Comparison of ENCODE assay signal across 10 cellular contexts in genomic region chr1:230509281-230509977, GRCh38.
DNase-seq lines count a peak whose midpoint lies in the region; ATAC-seq lines count a peak whose summit lies in the region.
"Had no signal": no experiment of that assay in that cellular context is flagged by ENCODE, and none has a peak within 500 bp of the region (broad histone marks: within the 10 kb centered on the region; RNA-seq: fewer than 3 reads in every experiment).

No MANE protein-coding gene starts in this region.

- no peaks in the 10 kb centered on the region for H3K9me3 Mint-ChIP-seq in activated T-helper 17 cell treated with anti-CD3 and anti-CD28 coated beads, Interleukin-2, amount 50 U/mL, for 72 hours

- peaks cover 9% of the 10 kb centered on the region for H3K4me1 Mint-ChIP-seq in activated T-helper 17 cell treated with anti-CD3 and anti-CD28 coated beads, Interleukin-2, amount 50 U/mL, for 72 hours

- peaks cover 9% of the 10 kb centered on the region for H3K4me1 ChIP-seq in mesodermal cell (ENCODE audit: control insufficient read depth, insufficient read depth, low read length, poor library complexity, severe bottlenecking)

- peaks cover 27% of the 10 kb centered on the region for H3K27me3 Mint-ChIP-seq in activated T-helper 17 cell treated with anti-CD3 and anti-CD28 coated beads, Interleukin-2, amount 50 U/mL, for 72 hours

- H3K9me3 ChIP-seq in mesodermal cell (ENCODE audit: control insufficient read depth, low read length): peaks cover 8% of the 10 kb centered on the region

- peak; percentile 52 for ATAC-seq in HG02623 (IDR thresholded peaks at IDR 0.05; ENCODE audit: unreplicated experiment)
- ATAC-seq in activated T-helper 17 cell treated with anti-CD3 and anti-CD28 coated beads, Interleukin-2, amount 50 U/mL, for 72 hours (replicated peaks): peak; percentile 78
- no peak for ATAC-seq in left colon

- no peaks in the 10 kb centered on the region for H3K36me3 ChIP-seq in mesodermal cell (ENCODE audit: control insufficient read depth, insufficient read depth, low read length)

- peak overlapping the region; percentile 19 for H3K27ac ChIP-seq in mesodermal cell (ENCODE audit: low read depth, low read length, severe bottlenecking)

- no peaks in the 10 kb centered on the region for H3K36me3 Mint-ChIP-seq in activated T-helper 17 cell treated with anti-CD3 and anti-CD28 coated beads, Interleukin-2, amount 50 U/mL, for 72 hours (ENCODE audit: low read depth)
- H3K36me3 Mint-ChIP-seq: activated naive CD8-positive, alpha-beta T cell had no signal

- no peak overlapping the region for H3K4me3 Mint-ChIP-seq in activated T-helper 17 cell treated with anti-CD3 and anti-CD28 coated beads, Interleukin-2, amount 50 U/mL, for 72 hours
- H3K4me3 Mint-ChIP-seq: activated naive CD8-positive, alpha-beta T cell had no signal

- H3K4me3 ChIP-seq in mesodermal cell (ENCODE audit: extremely low read depth, insufficient read depth, low read length, poor library complexity, severe bottlenecking): no peak overlapping the region

- 40 to 87% methylated on average over 1 to 4 of the region's 5 CpGs for WGBS in mesodermal cell (ENCODE audit: insufficient coverage in 2 of 2), 2 experiments

- peak; percentile 67 for DNase-seq in CD1c-positive myeloid dendritic cell (ENCODE audit: extremely low spot score)
- no peak for DNase-seq in NCI-H446 (lab: John Stamatoyannopoulos, UW)
- no peak for DNase-seq in left colon
- DNase-seq in NCI-H1105 (lab: John Stamatoyannopoulos, UW): no peak
- no peak for DNase-seq in cerebellum (ENCODE audit: low spot score)
- DNase-seq: NCI-H2081 had no signal

- intact Hi-C loops in left colon (cut with DNase I, micrococcal nuclease): no loop called here

- no peak overlapping the region for H3K27ac Mint-ChIP-seq in activated T-helper 17 cell treated with anti-CD3 and anti-CD28 coated beads, Interleukin-2, amount 50 U/mL, for 72 hours
- H3K27ac Mint-ChIP-seq: activated naive CD8-positive, alpha-beta T cell had no signal
